Comparison of ENCODE assay signal across 8 cellular contexts in the genomic region with DNA sequence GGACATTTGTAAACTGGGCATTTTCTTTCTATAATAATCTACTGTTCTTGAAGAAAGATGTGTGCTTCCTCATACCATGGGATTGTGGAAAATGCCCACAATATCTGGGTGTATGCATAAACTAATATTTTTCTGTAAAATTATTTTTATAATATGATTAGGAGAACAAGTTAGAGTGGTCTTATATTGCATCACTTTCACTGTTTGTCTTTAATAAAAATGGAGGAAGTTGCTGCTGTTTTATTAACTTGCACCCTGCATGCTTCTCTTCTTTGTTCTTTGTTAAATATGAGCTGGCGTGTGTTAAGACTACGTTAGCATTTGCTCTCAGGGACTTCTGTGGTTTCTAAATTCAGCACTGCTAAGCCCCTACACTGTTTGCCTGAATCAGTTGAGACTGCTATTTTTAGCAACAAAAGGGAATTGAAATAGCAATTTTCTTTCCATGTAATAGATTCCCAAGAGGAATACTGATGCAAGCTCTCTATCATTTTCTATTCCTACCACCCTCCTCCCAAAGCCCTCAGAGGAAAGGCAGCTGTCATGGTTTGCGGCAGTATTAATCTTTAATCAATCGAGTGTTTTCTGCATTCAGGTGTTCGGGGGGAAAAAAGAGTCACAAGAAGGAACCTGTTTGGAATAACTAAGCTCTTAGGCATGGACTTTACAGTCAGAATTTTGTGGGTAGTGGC.
DNase-seq lines count a peak whose midpoint lies in the region; ATAC-seq and TF ChIP-seq lines count a peak whose summit lies in the region.

No MANE protein-coding gene starts in this region.

- peaks cover 27% of the 10 kb centered on the region for H3K4me1 ChIP-seq in RWPE2 (ENCODE audit: insufficient read depth, poor library complexity, severe bottlenecking)

- H3K4me3 ChIP-seq in RWPE2 (ENCODE audit: severe bottlenecking) (no peak overlapping the region), retinal pigment epithelial cell (ENCODE audit: low read length) (peak overlapping the region; percentile 14)

- TF ChIP-seq CTCF in RWPE2 (IDR thresholded peaks at IDR 0.05; ENCODE audit: poor library complexity, severe bottlenecking) (no peak), retinal pigment epithelial cell (conservative IDR thresholded peaks at IDR 0.05; ENCODE audit: low read depth, low read length) (no peak)

- peaks cover 2% of the 10 kb centered on the region for H3K9me3 ChIP-seq in RWPE2 (ENCODE audit: severe bottlenecking)

- ATAC-seq in GM21619 (IDR thresholded peaks at IDR 0.05; ENCODE audit: unreplicated experiment), result peak; percentile 38
- ATAC-seq in RWPE2 (ENCODE audit: low read depth), result peak; percentile 22; the same call in 1 of the 3 replicates
- ATAC-seq in GM21786 (IDR thresholded peaks at IDR 0.05; ENCODE audit: unreplicated experiment), result no peak

- peak overlapping the region; percentile 12 for H3K27ac ChIP-seq in RWPE2 (ENCODE audit: poor library complexity, severe bottlenecking)

- DNase-seq in RWPE2 (ENCODE audit: low spot score), result no peak
- peak; percentile 72 for DNase-seq in fibroblast of the conjunctiva (ENCODE audit: low read depth)
- peak; percentile 76 for DNase-seq in retinal pigment epithelial cell (ENCODE audit: low read depth)
- no peak for DNase-seq in DMS153 treated with DMSO at 0.1 percent for 48 hours (lab: John Stamatoyannopoulos, UW; ENCODE audit: unreplicated experiment)
- no peak for DNase-seq in stimulated activated CD4-positive, alpha-beta T cell treated with anti-CD3 and anti-CD28 coated beads, Interleukin-4, amount 100 ng/mL, for 24 hours
- DNase-seq in RKO (ENCODE audit: low spot score), result no peak

- no peaks in the 10 kb centered on the region for H3K36me3 ChIP-seq in RWPE2 (ENCODE audit: low read depth)

- H3K27me3 ChIP-seq in RWPE2 (ENCODE audit: insufficient read depth, poor library complexity, severe bottlenecking), result no peaks in the 10 kb centered on the region

Comparison
In these comparisons a context has a peak if more than half of its experiments do, and no peak if none do; other contexts are left out.
1. DNase-seq: peak in fibroblast of the conjunctiva (single experiment) and retinal pigment epithelial cell (single experiment); none in RWPE2 (single experiment), DMS153 treated with DMSO at 0.1 percent for 48 hours (single experiment), stimulated activated CD4-positive, alpha-beta T cell treated with anti-CD3 and anti-CD28 coated beads, Interleukin-4, amount 100 ng/mL, for 24 hours (single experiment) and RKO (single experiment).